Comparison of ENCODE assay signal across 1 cellular context in the genomic region with DNA sequence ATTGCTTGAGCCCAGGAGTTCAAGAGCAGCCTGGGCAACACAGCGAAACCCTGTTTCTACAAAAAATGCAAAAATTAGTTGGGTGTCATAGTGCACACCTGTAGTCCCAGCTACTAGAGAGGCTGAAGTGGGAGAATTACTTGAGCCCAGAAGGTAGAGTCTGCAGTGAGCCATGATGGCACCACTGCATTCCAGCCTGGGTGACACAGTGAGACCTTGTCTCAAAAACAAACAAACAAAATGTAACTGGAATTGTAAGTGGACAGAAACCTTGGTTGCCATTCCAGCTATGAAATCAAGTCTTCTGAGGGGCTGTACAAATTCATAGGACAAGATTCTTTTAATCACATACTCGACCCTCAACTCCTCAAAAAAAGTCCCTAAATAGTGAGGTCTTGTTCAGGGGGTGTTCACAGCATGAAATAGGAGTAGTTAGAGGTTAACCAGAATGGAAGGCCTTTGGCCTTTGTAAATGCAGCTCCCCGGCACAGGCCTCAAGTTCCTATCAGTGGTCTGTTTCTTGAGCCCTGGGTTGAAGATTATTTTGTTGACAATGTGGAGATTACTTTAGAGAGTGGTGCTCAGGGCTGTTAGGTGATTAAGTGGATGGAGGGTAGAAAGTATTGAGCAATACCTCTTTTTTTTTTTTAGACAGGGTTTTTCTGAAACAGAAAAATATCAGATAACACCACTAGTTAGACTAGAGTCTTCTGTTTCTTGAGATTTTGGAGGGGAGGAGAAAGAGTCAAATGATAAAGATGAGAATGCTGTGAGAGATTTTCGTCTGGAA.
TF ChIP-seq lines count a peak whose summit lies in the region.

No MANE protein-coding gene starts in this region.

TF ChIP-seq in HepG2, 621 proteins besides CTCF, POLR2A, EP300 and RAD21 (continued from another document and continues in another):
- TF ChIP-seq, protein P1, sequence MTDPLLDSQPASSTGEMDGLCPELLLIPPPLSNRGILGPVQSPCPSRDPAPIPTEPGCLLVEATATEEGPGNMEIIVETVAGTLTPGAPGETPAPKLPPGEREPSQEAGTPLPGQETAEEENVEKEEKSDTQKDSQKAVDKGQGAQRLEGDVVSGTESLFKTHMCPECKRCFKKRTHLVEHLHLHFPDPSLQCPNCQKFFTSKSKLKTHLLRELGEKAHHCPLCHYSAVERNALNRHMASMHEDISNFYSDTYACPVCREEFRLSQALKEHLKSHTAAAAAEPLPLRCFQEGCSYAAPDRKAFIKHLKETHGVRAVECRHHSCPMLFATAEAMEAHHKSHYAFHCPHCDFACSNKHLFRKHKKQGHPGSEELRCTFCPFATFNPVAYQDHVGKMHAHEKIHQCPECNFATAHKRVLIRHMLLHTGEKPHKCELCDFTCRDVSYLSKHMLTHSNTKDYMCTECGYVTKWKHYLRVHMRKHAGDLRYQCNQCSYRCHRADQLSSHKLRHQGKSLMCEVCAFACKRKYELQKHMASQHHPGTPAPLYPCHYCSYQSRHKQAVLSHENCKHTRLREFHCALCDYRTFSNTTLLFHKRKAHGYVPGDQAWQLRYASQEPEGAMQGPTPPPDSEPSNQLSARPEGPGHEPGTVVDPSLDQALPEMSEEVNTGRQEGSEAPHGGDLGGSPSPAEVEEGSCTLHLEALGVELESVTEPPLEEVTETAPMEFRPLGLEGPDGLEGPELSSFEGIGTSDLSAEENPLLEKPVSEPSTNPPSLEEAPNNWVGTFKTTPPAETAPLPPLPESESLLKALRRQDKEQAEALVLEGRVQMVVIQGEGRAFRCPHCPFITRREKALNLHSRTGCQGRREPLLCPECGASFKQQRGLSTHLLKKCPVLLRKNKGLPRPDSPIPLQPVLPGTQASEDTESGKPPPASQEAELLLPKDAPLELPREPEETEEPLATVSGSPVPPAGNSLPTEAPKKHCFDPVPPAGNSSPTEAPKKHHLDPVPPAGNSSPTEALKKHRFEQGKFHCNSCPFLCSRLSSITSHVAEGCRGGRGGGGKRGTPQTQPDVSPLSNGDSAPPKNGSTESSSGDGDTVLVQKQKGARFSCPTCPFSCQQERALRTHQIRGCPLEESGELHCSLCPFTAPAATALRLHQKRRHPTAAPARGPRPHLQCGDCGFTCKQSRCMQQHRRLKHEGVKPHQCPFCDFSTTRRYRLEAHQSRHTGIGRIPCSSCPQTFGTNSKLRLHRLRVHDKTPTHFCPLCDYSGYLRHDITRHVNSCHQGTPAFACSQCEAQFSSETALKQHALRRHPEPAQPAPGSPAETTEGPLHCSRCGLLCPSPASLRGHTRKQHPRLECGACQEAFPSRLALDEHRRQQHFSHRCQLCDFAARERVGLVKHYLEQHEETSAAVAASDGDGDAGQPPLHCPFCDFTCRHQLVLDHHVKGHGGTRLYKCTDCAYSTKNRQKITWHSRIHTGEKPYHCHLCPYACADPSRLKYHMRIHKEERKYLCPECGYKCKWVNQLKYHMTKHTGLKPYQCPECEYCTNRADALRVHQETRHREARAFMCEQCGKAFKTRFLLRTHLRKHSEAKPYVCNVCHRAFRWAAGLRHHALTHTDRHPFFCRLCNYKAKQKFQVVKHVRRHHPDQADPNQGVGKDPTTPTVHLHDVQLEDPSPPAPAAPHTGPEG (CRISPR knock-in tag; IDR thresholded peaks at IDR 0.05) = no peak
- TF ChIP-seq ZNF274 (CRISPR knock-in tag; IDR thresholded peaks at IDR 0.05) (no peak), POLR2G (IDR thresholded peaks at IDR 0.05; ENCODE audit: low read depth, low read length) (no peak), MAZ (IDR thresholded peaks at IDR 0.05; ENCODE audit: borderline replicate concordance, low read depth, low read length) (no peak), MAZ (CRISPR knock-in tag; IDR thresholded peaks at IDR 0.05; ENCODE audit: low read depth) (no peak), ZNF251 (CRISPR knock-in tag; IDR thresholded peaks at IDR 0.05) (no peak), ATAD3A (CRISPR knock-in tag; IDR thresholded peaks at IDR 0.05) (no peak), GATA4 (IDR thresholded peaks at IDR 0.05; ENCODE audit: borderline replicate concordance, low read depth) (peak; percentile 77; the same call in 1 of the 2 replicates), ZNF616 (CRISPR knock-in tag; IDR thresholded peaks at IDR 0.05; ENCODE audit: low read depth) (no peak), CHD2 (IDR thresholded peaks at IDR 0.05; ENCODE audit: low read depth, low read length) (no peak), ZNF615 (CRISPR knock-in tag; IDR thresholded peaks at IDR 0.05; ENCODE audit: borderline replicate concordance) (no peak), NR1H2 (CRISPR knock-in tag; IDR thresholded peaks at IDR 0.05; ENCODE audit: borderline replicate concordance, low read depth) (no peak), BRCA1 (CRISPR knock-in tag; IDR thresholded peaks at IDR 0.05) (no peak), KAT8 (CRISPR knock-in tag; IDR thresholded peaks at IDR 0.05) (no peak), GTF2F1 (IDR thresholded peaks at IDR 0.05; ENCODE audit: low read length) (no peak), ZFP1 (CRISPR knock-in tag; IDR thresholded peaks at IDR 0.05) (no peak), ZBTB7B (CRISPR knock-in tag; IDR thresholded peaks at IDR 0.05) (peak; percentile 57; the same call in 1 of the 2 replicates), ZNF234 (CRISPR knock-in tag; conservative IDR thresholded peaks at IDR 0.05) (no peak), ZNF644 (CRISPR knock-in tag; IDR thresholded peaks at IDR 0.05; ENCODE audit: low read depth) (no peak; the same call in 1 of the 2 replicates), HOXA7 (CRISPR knock-in tag; IDR thresholded peaks at IDR 0.05) (no peak), ISL2 (CRISPR knock-in tag; IDR thresholded peaks at IDR 0.05) (peak; percentile 89), ZNF839 (CRISPR knock-in tag; IDR thresholded peaks at IDR 0.05; ENCODE audit: borderline replicate concordance) (no peak), ZNF33B (CRISPR knock-in tag; IDR thresholded peaks at IDR 0.05) (no peak), SMYD3 (CRISPR knock-in tag; IDR thresholded peaks at IDR 0.05) (no peak), ZNF253 (CRISPR knock-in tag; IDR thresholded peaks at IDR 0.05; ENCODE audit: borderline replicate concordance) (no peak), PRPF4 (IDR thresholded peaks at IDR 0.05; ENCODE audit: low read depth, low read length, poor library complexity, severe bottlenecking) (no peak), ZNF549 (CRISPR knock-in tag; IDR thresholded peaks at IDR 0.05) (no peak), NAIF1 (CRISPR knock-in tag; IDR thresholded peaks at IDR 0.05; ENCODE audit: borderline replicate concordance) (no peak), CHD4 (IDR thresholded peaks at IDR 0.05; ENCODE audit: borderline replicate concordance, low read length) (no peak), ZNF775 (CRISPR knock-in tag; IDR thresholded peaks at IDR 0.05; ENCODE audit: borderline replicate concordance) (no peak), ZBTB7A (CRISPR knock-in tag; IDR thresholded peaks at IDR 0.05) (no peak), TBP (CRISPR knock-in tag; IDR thresholded peaks at IDR 0.05) (no peak), TP53 (CRISPR knock-in tag; conservative IDR thresholded peaks at IDR 0.05) (no peak), LCORL (IDR thresholded peaks at IDR 0.05) (no peak), LCORL (CRISPR knock-in tag; IDR thresholded peaks at IDR 0.05) (no peak)
- TF ChIP-seq, protein P2, sequence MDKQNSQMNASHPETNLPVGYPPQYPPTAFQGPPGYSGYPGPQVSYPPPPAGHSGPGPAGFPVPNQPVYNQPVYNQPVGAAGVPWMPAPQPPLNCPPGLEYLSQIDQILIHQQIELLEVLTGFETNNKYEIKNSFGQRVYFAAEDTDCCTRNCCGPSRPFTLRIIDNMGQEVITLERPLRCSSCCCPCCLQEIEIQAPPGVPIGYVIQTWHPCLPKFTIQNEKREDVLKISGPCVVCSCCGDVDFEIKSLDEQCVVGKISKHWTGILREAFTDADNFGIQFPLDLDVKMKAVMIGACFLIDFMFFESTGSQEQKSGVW (CRISPR knock-in tag; IDR thresholded peaks at IDR 0.05; ENCODE audit: borderline replicate concordance) = no peak
- TF ChIP-seq, protein P3, sequence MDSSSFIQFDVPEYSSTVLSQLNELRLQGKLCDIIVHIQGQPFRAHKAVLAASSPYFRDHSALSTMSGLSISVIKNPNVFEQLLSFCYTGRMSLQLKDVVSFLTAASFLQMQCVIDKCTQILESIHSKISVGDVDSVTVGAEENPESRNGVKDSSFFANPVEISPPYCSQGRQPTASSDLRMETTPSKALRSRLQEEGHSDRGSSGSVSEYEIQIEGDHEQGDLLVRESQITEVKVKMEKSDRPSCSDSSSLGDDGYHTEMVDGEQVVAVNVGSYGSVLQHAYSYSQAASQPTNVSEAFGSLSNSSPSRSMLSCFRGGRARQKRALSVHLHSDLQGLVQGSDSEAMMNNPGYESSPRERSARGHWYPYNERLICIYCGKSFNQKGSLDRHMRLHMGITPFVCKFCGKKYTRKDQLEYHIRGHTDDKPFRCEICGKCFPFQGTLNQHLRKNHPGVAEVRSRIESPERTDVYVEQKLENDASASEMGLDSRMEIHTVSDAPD (CRISPR knock-in tag; IDR thresholded peaks at IDR 0.05) = no peak; the same call in 1 of the 2 replicates
- TF ChIP-seq, protein P4, sequence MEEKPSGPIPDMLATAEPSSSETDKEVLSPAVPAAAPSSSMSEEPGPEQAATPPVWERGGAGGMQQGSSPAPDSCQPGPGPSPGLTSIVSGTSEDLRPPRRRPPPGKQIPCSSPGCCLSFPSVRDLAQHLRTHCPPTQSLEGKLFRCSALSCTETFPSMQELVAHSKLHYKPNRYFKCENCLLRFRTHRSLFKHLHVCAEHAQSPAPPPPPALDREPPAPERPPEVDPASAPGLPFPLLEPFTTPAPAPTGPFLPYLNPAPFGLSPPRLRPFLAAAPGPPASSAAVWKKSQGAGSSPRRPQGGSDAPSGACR (CRISPR knock-in tag; IDR thresholded peaks at IDR 0.05) = no peak
- TF ChIP-seq, protein P5, sequence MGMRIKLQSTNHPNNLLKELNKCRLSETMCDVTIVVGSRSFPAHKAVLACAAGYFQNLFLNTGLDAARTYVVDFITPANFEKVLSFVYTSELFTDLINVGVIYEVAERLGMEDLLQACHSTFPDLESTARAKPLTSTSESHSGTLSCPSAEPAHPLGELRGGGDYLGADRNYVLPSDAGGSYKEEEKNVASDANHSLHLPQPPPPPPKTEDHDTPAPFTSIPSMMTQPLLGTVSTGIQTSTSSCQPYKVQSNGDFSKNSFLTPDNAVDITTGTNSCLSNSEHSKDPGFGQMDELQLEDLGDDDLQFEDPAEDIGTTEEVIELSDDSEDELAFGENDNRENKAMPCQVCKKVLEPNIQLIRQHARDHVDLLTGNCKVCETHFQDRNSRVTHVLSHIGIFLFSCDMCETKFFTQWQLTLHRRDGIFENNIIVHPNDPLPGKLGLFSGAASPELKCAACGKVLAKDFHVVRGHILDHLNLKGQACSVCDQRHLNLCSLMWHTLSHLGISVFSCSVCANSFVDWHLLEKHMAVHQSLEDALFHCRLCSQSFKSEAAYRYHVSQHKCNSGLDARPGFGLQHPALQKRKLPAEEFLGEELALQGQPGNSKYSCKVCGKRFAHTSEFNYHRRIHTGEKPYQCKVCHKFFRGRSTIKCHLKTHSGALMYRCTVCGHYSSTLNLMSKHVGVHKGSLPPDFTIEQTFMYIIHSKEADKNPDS (CRISPR knock-in tag; IDR thresholded peaks at IDR 0.05) = no peak
- TF ChIP-seq, protein P6, sequence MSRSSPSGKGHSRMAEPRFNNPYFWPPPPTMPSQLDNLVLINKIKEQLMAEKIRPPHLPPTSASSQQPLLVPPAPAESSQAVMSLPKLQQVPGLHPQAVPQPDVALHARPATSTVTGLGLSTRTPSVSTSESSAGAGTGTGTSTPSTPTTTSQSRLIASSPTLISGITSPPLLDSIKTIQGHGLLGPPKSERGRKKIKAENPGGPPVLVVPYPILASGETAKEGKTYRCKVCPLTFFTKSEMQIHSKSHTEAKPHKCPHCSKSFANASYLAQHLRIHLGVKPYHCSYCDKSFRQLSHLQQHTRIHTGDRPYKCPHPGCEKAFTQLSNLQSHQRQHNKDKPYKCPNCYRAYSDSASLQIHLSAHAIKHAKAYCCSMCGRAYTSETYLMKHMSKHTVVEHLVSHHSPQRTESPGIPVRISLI (CRISPR knock-in tag; IDR thresholded peaks at IDR 0.05; ENCODE audit: borderline replicate concordance) = peak; percentile 93
- TF ChIP-seq, protein P7, sequence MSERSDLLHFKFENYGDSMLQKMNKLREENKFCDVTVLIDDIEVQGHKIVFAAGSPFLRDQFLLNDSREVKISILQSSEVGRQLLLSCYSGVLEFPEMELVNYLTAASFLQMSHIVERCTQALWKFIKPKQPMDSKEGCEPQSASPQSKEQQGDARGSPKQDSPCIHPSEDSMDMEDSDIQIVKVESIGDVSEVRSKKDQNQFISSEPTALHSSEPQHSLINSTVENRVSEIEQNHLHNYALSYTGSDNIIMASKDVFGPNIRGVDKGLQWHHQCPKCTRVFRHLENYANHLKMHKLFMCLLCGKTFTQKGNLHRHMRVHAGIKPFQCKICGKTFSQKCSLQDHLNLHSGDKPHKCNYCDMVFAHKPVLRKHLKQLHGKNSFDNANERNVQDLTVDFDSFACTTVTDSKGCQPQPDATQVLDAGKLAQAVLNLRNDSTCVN (CRISPR knock-in tag; IDR thresholded peaks at IDR 0.05; ENCODE audit: borderline replicate concordance) = no peak
- TF ChIP-seq, protein P8, sequence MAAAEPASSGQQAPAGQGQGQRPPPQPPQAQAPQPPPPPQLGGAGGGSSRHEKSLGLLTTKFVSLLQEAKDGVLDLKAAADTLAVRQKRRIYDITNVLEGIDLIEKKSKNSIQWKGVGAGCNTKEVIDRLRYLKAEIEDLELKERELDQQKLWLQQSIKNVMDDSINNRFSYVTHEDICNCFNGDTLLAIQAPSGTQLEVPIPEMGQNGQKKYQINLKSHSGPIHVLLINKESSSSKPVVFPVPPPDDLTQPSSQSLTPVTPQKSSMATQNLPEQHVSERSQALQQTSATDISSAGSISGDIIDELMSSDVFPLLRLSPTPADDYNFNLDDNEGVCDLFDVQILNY (CRISPR knock-in tag; conservative IDR thresholded peaks at IDR 0.05) = no peak
- TF ChIP-seq, protein P9, sequence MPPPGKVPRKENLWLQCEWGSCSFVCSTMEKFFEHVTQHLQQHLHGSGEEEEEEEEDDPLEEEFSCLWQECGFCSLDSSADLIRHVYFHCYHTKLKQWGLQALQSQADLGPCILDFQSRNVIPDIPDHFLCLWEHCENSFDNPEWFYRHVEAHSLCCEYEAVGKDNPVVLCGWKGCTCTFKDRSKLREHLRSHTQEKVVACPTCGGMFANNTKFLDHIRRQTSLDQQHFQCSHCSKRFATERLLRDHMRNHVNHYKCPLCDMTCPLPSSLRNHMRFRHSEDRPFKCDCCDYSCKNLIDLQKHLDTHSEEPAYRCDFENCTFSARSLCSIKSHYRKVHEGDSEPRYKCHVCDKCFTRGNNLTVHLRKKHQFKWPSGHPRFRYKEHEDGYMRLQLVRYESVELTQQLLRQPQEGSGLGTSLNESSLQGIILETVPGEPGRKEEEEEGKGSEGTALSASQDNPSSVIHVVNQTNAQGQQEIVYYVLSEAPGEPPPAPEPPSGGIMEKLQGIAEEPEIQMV (CRISPR knock-in tag; IDR thresholded peaks at IDR 0.05; ENCODE audit: low read depth) = no peak
- TF ChIP-seq, protein P10, sequence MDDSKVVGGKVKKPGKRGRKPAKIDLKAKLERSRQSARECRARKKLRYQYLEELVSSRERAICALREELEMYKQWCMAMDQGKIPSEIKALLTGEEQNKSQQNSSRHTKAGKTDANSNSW (CRISPR knock-in tag; IDR thresholded peaks at IDR 0.05; ENCODE audit: borderline replicate concordance) = no peak
- TF ChIP-seq, protein P11, sequence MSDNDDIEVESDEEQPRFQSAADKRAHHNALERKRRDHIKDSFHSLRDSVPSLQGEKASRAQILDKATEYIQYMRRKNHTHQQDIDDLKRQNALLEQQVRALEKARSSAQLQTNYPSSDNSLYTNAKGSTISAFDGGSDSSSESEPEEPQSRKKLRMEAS (IDR thresholded peaks at IDR 0.05) = 0 out of 2 replicates have a peak, but pooled peaks have one; percentile 36
